ENCODE assay signal across 8 cellular contexts in the genomic region with DNA sequence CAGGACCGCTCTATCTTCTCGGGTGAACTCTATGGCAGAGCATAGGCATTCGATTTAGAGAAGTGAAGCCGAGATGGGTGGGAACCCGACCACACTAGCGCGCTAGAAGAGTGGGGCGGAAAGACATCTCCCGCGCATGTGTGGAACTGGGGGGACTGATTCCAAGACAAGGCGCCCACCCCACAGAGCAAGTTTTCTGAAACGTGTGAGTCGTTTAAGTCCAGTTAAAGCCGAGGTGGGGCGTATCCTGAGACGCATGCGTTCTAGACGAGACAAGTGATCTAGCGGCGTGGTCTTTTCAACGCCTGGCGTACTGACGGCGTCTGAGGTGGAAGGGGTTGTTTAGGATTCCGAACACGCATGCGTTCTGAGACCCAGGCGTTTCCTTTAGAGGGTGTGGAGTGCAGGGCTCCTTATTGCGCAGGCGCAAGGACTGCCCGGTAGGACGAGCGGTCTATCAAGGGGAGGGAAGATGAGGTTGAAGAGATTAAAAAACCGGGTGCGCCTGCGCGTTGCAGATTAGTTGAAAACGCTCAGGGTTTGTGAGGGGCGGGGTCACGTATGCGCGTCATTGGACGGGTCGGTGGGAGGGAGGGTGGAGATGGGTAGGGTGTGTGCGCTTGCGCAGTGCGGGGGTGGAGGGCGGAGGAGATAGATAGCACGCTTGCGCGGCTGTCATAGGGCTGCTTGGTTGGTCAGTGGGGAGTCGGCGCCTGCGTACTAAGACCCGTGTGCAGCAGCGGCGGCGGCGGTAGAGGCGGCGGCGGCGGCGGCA. TPM values are rescaled to one million over a fixed set of nuclear protein-coding genes. Genes with fewer than 3 reads are reported as not detected.
DNase-seq lines count a peak whose midpoint lies in the region; ATAC-seq lines count a peak whose summit lies in the region.

TSS of gene EIF5A (plus strand) at position 718 of the 775 bp plus-strand sequence. CDS start 2,008 bp downstream, outside the sequence.

- H4K20me1 ChIP-seq in BLaER1 treated with 17β-estradiol and CSF1 and Interleukin-3, amounts not matched to agents 10 nM and 100 nM = peaks cover 39 to 44% (median 41%) of the 10 kb centered on the region in 11 experiments

- H3K27ac ChIP-seq in BLaER1 treated with 17β-estradiol and CSF1 and Interleukin-3, amounts not matched to agents 10 nM and 100 nM = peak within 1 kb of the TSS; percentile 93 to 99 (median 97)

- peak within 1 kb of the TSS; percentile 94 to 100 (median 98) for H3K9ac ChIP-seq in BLaER1 treated with 17β-estradiol and CSF1 and Interleukin-3, amounts not matched to agents 10 nM and 100 nM

- no peaks in the 10 kb centered on the region; a peak in 1 of 22 replicates for H3K9me3 ChIP-seq in BLaER1 treated with 17β-estradiol and CSF1 and Interleukin-3, amounts not matched to agents 10 nM and 100 nM (replicated peaks in 1 of 11)

- peaks cover 29 to 36% (median 31%) of the 10 kb centered on the region in 11 experiments for H3K36me3 ChIP-seq in BLaER1 treated with 17β-estradiol and CSF1 and Interleukin-3, amounts not matched to agents 10 nM and 100 nM

- H3K4me2 ChIP-seq in BLaER1 treated with 17β-estradiol and CSF1 and Interleukin-3, amounts not matched to agents 10 nM and 100 nM = peak within 1 kb of the TSS; percentile 81 to 99 (median 94)

- ATAC-seq in GM19351 (IDR thresholded peaks at IDR 0.05; ENCODE audit: unreplicated experiment) (peak; percentile 74), HG03521 (IDR thresholded peaks at IDR 0.05; ENCODE audit: unreplicated experiment) (peak; percentile 69), left lobe of liver (peak; percentile 84)

- peak; percentile 100 for DNase-seq in NCI-H748 treated with DMSO at 0.1 percent for 48 hours (lab: John Stamatoyannopoulos, UW)
- DNase-seq in activated CD4-positive, alpha-beta T cell treated with anti-CD3 and anti-CD28 coated beads, Interleukin-2, amount 50 U/mL, for 24 hours (ENCODE audit: low read depth in 1 of 2, low spot score in 1 of 2) = peak; percentile 100
- DNase-seq in dedifferentiated amniotic fluid mesenchymal stem cell (ENCODE audit: extremely low spot score) = peak; percentile 100
- DNase-seq in left lobe of liver (ENCODE audit: low spot score) = peak; percentile 100
- peak; percentile 100 for DNase-seq in stimulated activated CD4-positive, alpha-beta T cell treated with anti-CD3 and anti-CD28 coated beads, Interleukin-2, amount 100 ng/mL, for 4 hours (ENCODE audit: low read depth)

- H3K27me3 ChIP-seq in BLaER1 treated with 17β-estradiol and CSF1 and Interleukin-3, amounts not matched to agents 10 nM and 100 nM = no peaks in the 10 kb centered on the region

- peak within 1 kb of the TSS; percentile 87 to 100 (median 93) for H3K4me3 ChIP-seq in BLaER1 treated with 17β-estradiol and CSF1 and Interleukin-3, amounts not matched to agents 10 nM and 100 nM

- H3K4me1 ChIP-seq in BLaER1 treated with 17β-estradiol and CSF1 and Interleukin-3, amounts not matched to agents 10 nM and 100 nM = peaks cover 34 to 42% (median 38%) of the 10 kb centered on the region in 10 experiments

RNA-seq across cellular contexts. Expression of gene EIF5A, which starts in this region (rescaled TPM):
- total RNA-seq in left lobe of liver = 242 TPM

Comparison
In these comparisons a context has a peak if more than half of its experiments do, and no peak if none do; other contexts are left out.
1. Peak in every context shown above with its lines: DNase-seq, ATAC-seq, H3K4me3 ChIP-seq and H3K27ac ChIP-seq.